Comparison of ENCODE assay signal across 1 cellular context in genomic region chr17:5942687-5943086, GRCh38.
TF ChIP-seq lines count a peak whose summit lies in the region.

No MANE protein-coding gene starts in this region.

TF ChIP-seq in WTC11, 78 proteins besides CTCF, POLR2A, EP300 and RAD21 (continued from another document):
- no peak for TF ChIP-seq MAX (CRISPR knock-in tag; IDR thresholded peaks at IDR 0.05)
